ENCODE assay signal across 23 cellular contexts in genomic region chr17:39944393-39944711, GRCh38. TPM values are rescaled to one million over a fixed set of nuclear protein-coding genes. Genes with fewer than 3 reads are reported as not detected.
DNase-seq lines count a peak whose midpoint lies in the region; ATAC-seq and TF ChIP-seq lines count a peak whose summit lies in the region.
"Had no signal": no experiment of that assay in that cellular context is flagged by ENCODE, and none has a peak within 500 bp of the region (broad histone marks: within the 10 kb centered on the region; RNA-seq: fewer than 3 reads in every experiment).

No MANE protein-coding gene starts in this region.

- H3K27ac ChIP-seq in right cardiac atrium (ENCODE audit: low read length): no peak overlapping the region
- no peak overlapping the region for H3K27ac ChIP-seq in BLaER1 treated with 17β-estradiol and CSF1 and Interleukin-3, amounts not matched to agents 10 nM and 100 nM
- H3K27ac ChIP-seq in neuronal stem cell (replicated peaks; ENCODE audit: low read length): no peak overlapping the region
- H3K27ac ChIP-seq in upper lobe of right lung: no peak overlapping the region
- H3K27ac ChIP-seq: A549, C4-2B had no signal

- H2BK12ac ChIP-seq in neuronal stem cell (ENCODE audit: low read length): no peak overlapping the region

- H2AK5ac ChIP-seq in neuronal stem cell (ENCODE audit: low read depth, low read length): peak overlapping the region; percentile 37

- H3K4me3 Mint-ChIP-seq in T-cell: no peak overlapping the region
- H3K4me3 Mint-ChIP-seq: CD8-positive, alpha-beta T cell; HFFc6 had no signal

- no peak for TF ChIP-seq CTCF in upper lobe of right lung (IDR thresholded peaks at IDR 0.05)
- no peak for TF ChIP-seq CTCF in GM10248 (IDR thresholded peaks at IDR 0.05; ENCODE audit: control extremely low read depth, extremely low read depth, low read depth, missing control alignments)

- no peaks in the 10 kb centered on the region for H3K79me1 ChIP-seq in neuronal stem cell (ENCODE audit: low read depth, low read length)

- no peaks in the 10 kb centered on the region for H3K36me3 Mint-ChIP-seq in T-cell
- H3K36me3 Mint-ChIP-seq: CD4-positive, CD25-positive, alpha-beta regulatory T cell; CD8-positive, alpha-beta T cell had no signal

- ATAC-seq in Right ventricle myocardium inferior (no peak), right cardiac atrium (no peak), upper lobe of right lung (peak; percentile 7), T-cell (replicated peaks in 1 of 4) (no peak)
- ATAC-seq: A549; CD8-positive, alpha-beta T cell had no signal

- peak overlapping the region; percentile 59 for H3K23ac ChIP-seq in neuronal stem cell (ENCODE audit: low read depth, low read length, poor library complexity)

- H3K9me3 Mint-ChIP-seq in T-cell: no peaks in the 10 kb centered on the region
- H3K9me3 Mint-ChIP-seq: CD4-positive, CD25-positive, alpha-beta regulatory T cell; CD8-positive, alpha-beta T cell; HFFc6 had no signal

- peak overlapping the region; percentile 22 to 92 (median 74); a peak in 19 of 22 replicates for H3K4me2 ChIP-seq in BLaER1 treated with 17β-estradiol and CSF1 and Interleukin-3, amounts not matched to agents 10 nM and 100 nM
- H3K4me2 ChIP-seq in neuronal stem cell (ENCODE audit: insufficient read depth, low read length, poor library complexity, severe bottlenecking): no peak overlapping the region
- H3K4me2 ChIP-seq: A549 had no signal

- H3K27me3 ChIP-seq in right cardiac atrium (ENCODE audit: control insufficient read depth, insufficient read depth) (no peaks in the 10 kb centered on the region), neuronal stem cell (ENCODE audit: control insufficient read depth in 3 of 3, insufficient read depth in 3 of 3, low read depth in 1 of 3, low read length in 3 of 3) (peaks cover 0 to 41% (median 0%) of the 10 kb centered on the region in 3 experiments), upper lobe of right lung (no peaks in the 10 kb centered on the region)
- no peaks in the 10 kb centered on the region for H3K27me3 ChIP-seq in BLaER1 treated with 17β-estradiol and CSF1 and Interleukin-3, amounts not matched to agents 10 nM and 100 nM
- H3K27me3 ChIP-seq: BE2C had no signal

- no peak overlapping the region for H2BK5ac ChIP-seq in neuronal stem cell (ENCODE audit: low read length)

- no peak overlapping the region for H4K8ac ChIP-seq in neuronal stem cell (ENCODE audit: low read depth, low read length)

- no peak overlapping the region for H3K14ac ChIP-seq in neuronal stem cell (ENCODE audit: low read length)

- H2BK120ac ChIP-seq in neuronal stem cell (ENCODE audit: low read depth, low read length): no peak overlapping the region

- peak overlapping the region in 2 of 11 experiments; percentile 31 to 52; a peak in 2 of 22 replicates for H3K9ac ChIP-seq in BLaER1 treated with 17β-estradiol and CSF1 and Interleukin-3, amounts not matched to agents 10 nM and 100 nM
- no peak overlapping the region for H3K9ac ChIP-seq in neuronal stem cell (ENCODE audit: low read depth, low read length, poor library complexity)

- H3K4ac ChIP-seq in neuronal stem cell (ENCODE audit: low read length): no peak overlapping the region

- H3K27ac Mint-ChIP-seq in T-cell: no peak overlapping the region
- H3K27ac Mint-ChIP-seq: CD4-positive, CD25-positive, alpha-beta regulatory T cell; CD8-positive, alpha-beta T cell; HFFc6 had no signal

- no peak overlapping the region for H2AFZ ChIP-seq in neuronal stem cell (ENCODE audit: low read length)

- H2BK15ac ChIP-seq in neuronal stem cell (ENCODE audit: low read length): peak overlapping the region; percentile 40

- CTCF ChIA-PET in GM10248 (lab: Yijun Ruan, JAX): interaction anchor here (1.0 to 1.6 kb wide), 2 partner anchors 13 to 36 kb away, joined by 3 to 5 read pairs; partner anchors contain the start of gene PSMD3
- CTCF ChIA-PET in T-cell (lab: Charles Lee): no interaction called here

- H3K4me1 ChIP-seq in right cardiac atrium (ENCODE audit: control insufficient read depth, insufficient read depth, low read length) (no peaks in the 10 kb centered on the region), neuronal stem cell (ENCODE audit: control insufficient read depth in 2 of 2, insufficient read depth in 1 of 2, low read depth in 1 of 2, low read length in 2 of 2) (peaks cover 1 to 10% of the 10 kb centered on the region in 2 donors), upper lobe of right lung (no peaks in the 10 kb centered on the region)
- H3K4me1 ChIP-seq in BLaER1 treated with 17β-estradiol and CSF1 and Interleukin-3, amounts not matched to agents 10 nM and 100 nM: peaks cover 40 to 84% (median 72%) of the 10 kb centered on the region in 10 experiments
- H3K4me1 ChIP-seq: Caco-2, HAP-1 had no signal

- intact Hi-C loops in Right ventricle myocardium inferior (cut with DNase I) (no loop called here), right cardiac atrium (cut with DNase I) (no loop called here), upper lobe of right lung (cut with DNase I) (no loop called here)

- DNase-seq in Right ventricle myocardium inferior (ENCODE audit: missing footprints) (peak; percentile 18), right cardiac atrium (no peak), neuronal stem cell (ENCODE audit: low spot score) (no peak), upper lobe of right lung (no peak), GM10248 (ENCODE audit: extremely low spot score) (no peak), T-cell (no peak)
- DNase-seq: 8988T; ACHN; AML-193; BE2C; Caco-2; CD4-positive, CD25-positive, alpha-beta regulatory T cell; CD8-positive, alpha-beta T cell; DMS 273 treated with DMSO at 0.1 percent for 48 hours; DMS79; EL; GDM1; GOT3; HFFc6 had no signal

- H4K91ac ChIP-seq in neuronal stem cell (ENCODE audit: low read depth, low read length, poor library complexity): no peak overlapping the region

- no peaks in the 10 kb centered on the region for H3K27me3 Mint-ChIP-seq in T-cell
- H3K27me3 Mint-ChIP-seq: CD4-positive, CD25-positive, alpha-beta regulatory T cell had no signal

- H3K9me3 ChIP-seq in right cardiac atrium (ENCODE audit: control insufficient read depth, low read length) (no peaks in the 10 kb centered on the region), neuronal stem cell (replicated peaks in 1 of 2; ENCODE audit: control insufficient read depth in 2 of 2, insufficient read depth in 1 of 2, low read depth in 1 of 2, low read length in 2 of 2) (no peaks in the 10 kb centered on the region), upper lobe of right lung (no peaks in the 10 kb centered on the region)
- H3K9me3 ChIP-seq in BLaER1 treated with 17β-estradiol and CSF1 and Interleukin-3, amounts not matched to agents 10 nM and 100 nM (replicated peaks in 1 of 11): no peaks in the 10 kb centered on the region
- H3K9me3 ChIP-seq: A549, BE2C, Caco-2, HAP-1 had no signal

- no peak overlapping the region for H3K4me3 ChIP-seq in right cardiac atrium (ENCODE audit: low read length)
- H3K4me3 ChIP-seq in BLaER1 treated with 17β-estradiol and CSF1 and Interleukin-3, amounts not matched to agents 10 nM and 100 nM: no peak overlapping the region
- H3K4me3 ChIP-seq in neuronal stem cell (ENCODE audit: low read length in 2 of 2): no peak overlapping the region
- H3K4me3 ChIP-seq in upper lobe of right lung: no peak overlapping the region
- H3K4me3 ChIP-seq: A549, HAP-1 had no signal

- no peak overlapping the region for H3K18ac ChIP-seq in neuronal stem cell (ENCODE audit: low read length)

- H3K4me1 Mint-ChIP-seq in T-cell: peaks cover 22 to 29% (median 24%) of the 10 kb centered on the region in 3 donors

- 78% methylated on average over 16 of the region's 16 CpGs for WGBS in right cardiac atrium
- no CpG with 5 or more reads among the region's 16 CpGs for WGBS in neuronal stem cell (ENCODE audit: extremely low coverage in 2 of 2, insufficient read length in 2 of 2, insufficient replicate concordance in 1 of 2), 2 donors

- POLR2A ChIA-PET in GM10248 (lab: Yijun Ruan, JAX) (no interaction called here), T-cell (lab: Charles Lee) (no interaction called here)

- H3K36me3 ChIP-seq in BLaER1 treated with 17β-estradiol and CSF1 and Interleukin-3, amounts not matched to agents 10 nM and 100 nM: no peaks in the 10 kb centered on the region
- H3K36me3 ChIP-seq in neuronal stem cell (replicated peaks in 1 of 2; ENCODE audit: control insufficient read depth in 2 of 2, insufficient read depth in 2 of 2, low read length in 2 of 2): no peaks in the 10 kb centered on the region
- no peaks in the 10 kb centered on the region for H3K36me3 ChIP-seq in upper lobe of right lung
- H3K36me3 ChIP-seq: BE2C, HAP-1 had no signal

- no peaks in the 10 kb centered on the region for H4K20me1 ChIP-seq in BLaER1 treated with 17β-estradiol and CSF1 and Interleukin-3, amounts not matched to agents 10 nM and 100 nM

RNA-seq across cellular contexts. Expression of gene LRRC3C, which starts 16.8 kb away (rescaled TPM):
- total RNA-seq in Right ventricle myocardium inferior (not detected), right cardiac atrium (not detected), upper lobe of right lung (not detected), T-cell (not detected)
- not detected for polyA plus RNA-seq in right cardiac atrium
- polyA plus RNA-seq in neuronal stem cell (2013, experiment 1 of 2): 0.14 TPM
- polyA plus RNA-seq in neuronal stem cell (2013, experiment 2 of 2): 0.19 TPM
- total RNA-seq: Caco-2; CD4-positive, CD25-positive, alpha-beta regulatory T cell; CD8-positive, alpha-beta T cell; HFFc6 had no signal
- polyA plus RNA-seq: A549 had no signal

RNA-seq across cellular contexts. Expression of gene ORMDL3, which starts 17.0 kb away (rescaled TPM):
- total RNA-seq in Right ventricle myocardium inferior (34.7 TPM), right cardiac atrium (10 to 100 TPM; 37.0 to 42.3 (median 39.3) TPM), upper lobe of right lung (70.3 TPM), T-cell (100 to 1,000 TPM in 4 of 5 donors, 10 to 100 TPM in 1; 88.3 to 164 (median 124) TPM)
- 46.6 TPM for polyA plus RNA-seq in right cardiac atrium
- 103 TPM for polyA plus RNA-seq in neuronal stem cell (2013, experiment 1 of 2)
- polyA plus RNA-seq in neuronal stem cell (2013, experiment 2 of 2): 107 TPM

RNA-seq across cellular contexts. Expression of gene GSDMA, which starts 18.5 kb away (rescaled TPM):
- total RNA-seq in Right ventricle myocardium inferior (1.4 TPM), right cardiac atrium (under 1 TPM in 3 of 4 donors, not detected in 1; 0.29 to 0.97 (median 0.53) TPM), upper lobe of right lung (0.29 TPM), T-cell (1 to 10 TPM in 4 of 5 donors, under 1 TPM in 1; 0.86 to 7.6 (median 3.4) TPM)
- polyA plus RNA-seq in right cardiac atrium: not detected
- polyA plus RNA-seq in neuronal stem cell (2013, experiment 1 of 2): not detected
- polyA plus RNA-seq in neuronal stem cell (2013, experiment 2 of 2): not detected
- total RNA-seq: Caco-2 had no signal
- polyA plus RNA-seq: A549 had no signal

RNA-seq across cellular contexts. Expression of gene GSDMB, which starts 25.9 kb away (rescaled TPM):
- 2.1 TPM for total RNA-seq in Right ventricle myocardium inferior
- 1 to 10 TPM; 1.9 to 2.9 (median 2.4) TPM for total RNA-seq in right cardiac atrium
- polyA plus RNA-seq in right cardiac atrium: 1.8 TPM
- polyA plus RNA-seq in neuronal stem cell (2013, experiment 1 of 2): 15.5 TPM
- polyA plus RNA-seq in neuronal stem cell (2013, experiment 2 of 2): 13.2 TPM
- total RNA-seq in upper lobe of right lung: 13.5 TPM
- total RNA-seq in T-cell: 10 to 100 TPM; 29.3 to 68.0 (median 51.4) TPM

RNA-seq across cellular contexts. Expression of gene PSMD3, which starts 36.3 kb away (rescaled TPM):
- total RNA-seq in Right ventricle myocardium inferior (86.9 TPM), right cardiac atrium (10 to 100 TPM; 80.0 to 83.1 (median 81.1) TPM), upper lobe of right lung (73.6 TPM), T-cell (10 to 100 TPM; 60.8 to 69.0 (median 63.5) TPM)
- polyA plus RNA-seq in right cardiac atrium: 85.8 TPM
- 102 TPM for polyA plus RNA-seq in neuronal stem cell (2013, experiment 1 of 2)
- 99.7 TPM for polyA plus RNA-seq in neuronal stem cell (2013, experiment 2 of 2)
